10 cellular contexts compared by ENCODE assay signal in genomic region chr1:183604048-183604808, GRCh38. TPM values are rescaled to one million over a fixed set of nuclear protein-coding genes. Genes with fewer than 3 reads are reported as not detected.
DNase-seq lines count a peak whose midpoint lies in the region; ATAC-seq and TF ChIP-seq lines count a peak whose summit lies in the region.
"Had no signal": no experiment of that assay in that cellular context is flagged by ENCODE, and none has a peak within 500 bp of the region (broad histone marks: within the 10 kb centered on the region; RNA-seq: fewer than 3 reads in every experiment).

No MANE protein-coding gene starts in this region.

- peak overlapping the region; percentile 78 for H3K27ac Mint-ChIP-seq in osteocyte (ENCODE audit: unreplicated experiment)

- peak; percentile 54 for ATAC-seq in GM18907 (IDR thresholded peaks at IDR 0.05; ENCODE audit: unreplicated experiment)
- ATAC-seq in HG03565 (IDR thresholded peaks at IDR 0.05; ENCODE audit: unreplicated experiment): peak; percentile 34
- no peak for ATAC-seq in GM18517 (IDR thresholded peaks at IDR 0.05; ENCODE audit: unreplicated experiment)
- ATAC-seq in HG03045 (IDR thresholded peaks at IDR 0.05; ENCODE audit: unreplicated experiment): no peak

- no peaks in the 10 kb centered on the region for H3K27me3 Mint-ChIP-seq in osteocyte (ENCODE audit: unreplicated experiment)

- TF ChIP-seq CTCF in astrocyte of the spinal cord (IDR thresholded peaks at IDR 0.05; ENCODE audit: low read depth, low read length) (no peak), osteocyte (IDR thresholded peaks at IDR 0.05) (no peak)

- no peaks in the 10 kb centered on the region for H3K36me3 Mint-ChIP-seq in osteocyte (ENCODE audit: unreplicated experiment)

- H3K4me3 ChIP-seq in astrocyte of the spinal cord (ENCODE audit: low read depth, low read length): no peak overlapping the region

- H3K4me3 Mint-ChIP-seq in osteocyte (ENCODE audit: unreplicated experiment): no peak overlapping the region

- DNase-seq in astrocyte of the spinal cord (ENCODE audit: low read depth, low spot score) (peak; percentile 91), osteocyte (ENCODE audit: extremely low spot score, unreplicated experiment) (no peak), NCI-H1417 treated with DMSO at 0.1 percent for 48 hours (lab: John Stamatoyannopoulos, UW) (no peak), 8988T (no peak)

- H3K9me3 Mint-ChIP-seq in osteocyte (ENCODE audit: unreplicated experiment): no peaks in the 10 kb centered on the region

- in situ Hi-C loops in astrocyte of the spinal cord (cut with HindIII; ENCODE audit: low sequenced_read_pairs): no loop called here

- H3K4me1 Mint-ChIP-seq in osteocyte (ENCODE audit: unreplicated experiment): peaks cover 38% of the 10 kb centered on the region

RNA-seq across cellular contexts. Expression of gene NCF2, which starts 14.0 kb away (rescaled TPM):
- total RNA-seq in osteocyte: not detected in 2 replicates

RNA-seq across cellular contexts. Expression of gene ARPC5, which starts 31.4 kb away (rescaled TPM):
- total RNA-seq in osteocyte: 126 and 127 TPM in 2 replicates

RNA-seq across cellular contexts. Expression of gene APOBEC4, which starts 48.9 kb away (rescaled TPM):
- not detected in 2 replicates for total RNA-seq in osteocyte
- total RNA-seq: glomerular endothelial cell, NCI-H460 had no signal

Comparison
In these comparisons a context has a peak if more than half of its experiments do, and no peak if none do; other contexts are left out.
1. ATAC-seq: peak in GM18907 (single experiment) and HG03565 (single experiment); none in GM18517 (single experiment) and HG03045 (single experiment).